In genomic region chr10:71266147-71266917, GRCh38 we compare ENCODE assay signal across 9 cellular contexts. TPM values are rescaled to one million over a fixed set of nuclear protein-coding genes. Genes with fewer than 3 reads are reported as not detected.
A peak's percentile ranks its signal among the peaks of the same experiment; 100 is the strongest.
DNase-seq lines count a peak whose midpoint lies in the region; ATAC-seq and TF ChIP-seq lines count a peak whose summit lies in the region.
"Had no signal": no experiment of that assay in that cellular context is flagged by ENCODE, and none has a peak within 500 bp of the region (broad histone marks: within the 10 kb centered on the region; RNA-seq: fewer than 3 reads in every experiment).

No MANE protein-coding gene starts in this region.

- in situ Hi-C loops in T47D (cut with HindIII; ENCODE audit: low pct_unique_long_range_greater_than_20kb, low sequenced_read_pairs): no loop called here

- ATAC-seq in right lobe of liver (peak; percentile 81 to 91 (median 86)), HG03039 (IDR thresholded peaks at IDR 0.05; ENCODE audit: unreplicated experiment) (no peak), HG02973 (IDR thresholded peaks at IDR 0.05; ENCODE audit: unreplicated experiment) (no peak), HG02763 (IDR thresholded peaks at IDR 0.05; ENCODE audit: unreplicated experiment) (no peak), GM21786 (IDR thresholded peaks at IDR 0.05; ENCODE audit: unreplicated experiment) (no peak)

- no peaks in the 10 kb centered on the region for H3K36me3 ChIP-seq in right lobe of liver
- H3K36me3 ChIP-seq: SJSA1 had no signal

- peaks cover 0 to 5% (median 0%) of the 10 kb centered on the region in 4 donors for H3K4me1 ChIP-seq in right lobe of liver

- H3K9me3 ChIP-seq in right lobe of liver: no peaks in the 10 kb centered on the region
- H3K9me3 ChIP-seq: SJSA1 had no signal

- H3K27me3 ChIP-seq in right lobe of liver: no peaks in the 10 kb centered on the region

- no peak overlapping the region for H3K4me3 ChIP-seq in right lobe of liver
- H3K4me3 ChIP-seq: SJSA1 had no signal

- WGBS in right lobe of liver (ENCODE audit: insufficient coverage, low coverage, low lambda C conversion rate, missing lambda C conversion rate): 24% methylated on average over 17 of the region's 18 CpGs

- no peak overlapping the region for H3K27ac ChIP-seq in right lobe of liver
- H3K27ac ChIP-seq: SJSA1 had no signal

- DNase-seq in AG08395 (ENCODE audit: low spot score) (peak; percentile 79), LoVo (ENCODE audit: low spot score) (peak; percentile 15), T47D (ENCODE audit: low read depth in 1 of 2, low spot score in 1 of 2) (peak; percentile 64 to 78), right lobe of liver (peak; percentile 60 to 78 (median 66))

- intact Hi-C loops in right lobe of liver (cut with DNase I): no loop called here

- TF ChIP-seq CTCF in right lobe of liver (IDR thresholded peaks at IDR 0.05): no peak

- TF ChIP-seq POLR2A in right lobe of liver (IDR thresholded peaks at IDR 0.05): no peak

RNA-seq across cellular contexts. Expression of gene SLC29A3, which starts 52.7 kb away (rescaled TPM):
- total RNA-seq in right lobe of liver: 10 to 100 TPM in 2 of 6 experiments, 1 to 10 TPM in 4; 5.7 to 17.4 (median 7.7) TPM

RNA-seq across cellular contexts. Expression of gene UNC5B, which starts 54.0 kb away (rescaled TPM):
- 1 to 10 TPM; 1.0 to 6.2 (median 2.1) TPM for total RNA-seq in right lobe of liver

Comparison
In these comparisons a context has a peak if more than half of its experiments do, and no peak if none do; other contexts are left out.
1. DNase-seq: peak in every context shown above with its lines; median percentile 79 in AG08395; 71 in T47D; 66 in right lobe of liver; 15 in LoVo.
2. ATAC-seq: peak in right lobe of liver (4 of 4); none in HG03039 (single experiment), HG02973 (single experiment), HG02763 (single experiment) and GM21786 (single experiment).